In genomic region chr7:157476201-157476600, GRCh38 we compare ENCODE assay signal across 28 cellular contexts.
DNase-seq lines count a peak whose midpoint lies in the region; ATAC-seq and TF ChIP-seq lines count a peak whose summit lies in the region.
"Had no signal": no experiment of that assay in that cellular context is flagged by ENCODE, and none has a peak within 500 bp of the region (broad histone marks: within the 10 kb centered on the region; RNA-seq: fewer than 3 reads in every experiment).

No MANE protein-coding gene starts in this region.

- POLR2A ChIA-PET in activated CD8-positive, alpha-beta T cell treated with anti-CD3 and anti-CD28 coated beads, Interleukin-2, amount 10 ng/mL, durations not matched to agents 7 days and 5 days (lab: Charles Lee), result interaction anchor here (0.7 kb wide), 1 partner anchor 14 kb away, joined by 4 read pairs; no protein-coding TSS in a partner anchor
- POLR2A ChIA-PET in activated CD8-positive, alpha-beta T cell treated with anti-CD3 and anti-CD28 coated beads for 36 hours (lab: Charles Lee), result no interaction called here
- POLR2A ChIA-PET in naive thymus-derived CD4-positive, alpha-beta T cell (lab: Charles Lee), result interaction anchor here (3.8 kb wide), 1 partner anchor 14 kb away, joined by 20 read pairs; no protein-coding TSS in a partner anchor

- CTCF ChIA-PET in activated CD8-positive, alpha-beta T cell treated with anti-CD3 and anti-CD28 coated beads, Interleukin-2, amount 10 ng/mL, durations not matched to agents 7 days and 5 days (lab: Charles Lee), result no interaction called here
- CTCF ChIA-PET in activated CD8-positive, alpha-beta T cell treated with anti-CD3 and anti-CD28 coated beads for 36 hours (lab: Charles Lee), result no interaction called here
- CTCF ChIA-PET in naive thymus-derived CD4-positive, alpha-beta T cell (lab: Charles Lee), result interaction anchor here (0.6 kb wide), 1 partner anchor 96 kb away, joined by 3 read pairs; no protein-coding TSS in a partner anchor

- H3K36me3 Mint-ChIP-seq in activated CD8-positive, alpha-beta T cell treated with anti-CD3 and anti-CD28 coated beads, Interleukin-2, amount 10 ng/mL, durations not matched to agents 7 days and 5 days (ENCODE audit: low read depth), result peaks cover 43% of the 10 kb centered on the region
- H3K36me3 Mint-ChIP-seq in activated CD8-positive, alpha-beta T cell treated with anti-CD3 and anti-CD28 coated beads for 36 hours (ENCODE audit: low read depth), result peaks cover 11% of the 10 kb centered on the region
- peaks cover 3 to 43% (median 11%) of the 10 kb centered on the region in 5 donors for H3K36me3 Mint-ChIP-seq in naive thymus-derived CD4-positive, alpha-beta T cell

- peaks cover 45% of the 10 kb centered on the region for H3K4me1 Mint-ChIP-seq in activated CD8-positive, alpha-beta T cell treated with anti-CD3 and anti-CD28 coated beads, Interleukin-2, amount 10 ng/mL, durations not matched to agents 7 days and 5 days (ENCODE audit: low read depth)
- peaks cover 39% of the 10 kb centered on the region for H3K4me1 Mint-ChIP-seq in activated CD8-positive, alpha-beta T cell treated with anti-CD3 and anti-CD28 coated beads for 36 hours (ENCODE audit: low read depth)
- peaks cover 47% of the 10 kb centered on the region for H3K4me1 Mint-ChIP-seq in stimulated activated naive CD8-positive, alpha-beta T cell treated with anti-CD3 and anti-CD28 coated beads, Interleukin-15, amount 100 ng/mL, for 72 hours
- H3K4me1 Mint-ChIP-seq in naive thymus-derived CD4-positive, alpha-beta T cell, result peaks cover 34 to 75% (median 56%) of the 10 kb centered on the region in 7 donors

- no peak overlapping the region for H3K27ac Mint-ChIP-seq in activated CD8-positive, alpha-beta T cell treated with anti-CD3 and anti-CD28 coated beads, Interleukin-2, amount 10 ng/mL, durations not matched to agents 7 days and 5 days
- no peak overlapping the region for H3K27ac Mint-ChIP-seq in activated CD8-positive, alpha-beta T cell treated with anti-CD3 and anti-CD28 coated beads for 36 hours
- H3K27ac Mint-ChIP-seq in stimulated activated naive CD8-positive, alpha-beta T cell treated with anti-CD3 and anti-CD28 coated beads, Interleukin-15, amount 100 ng/mL, for 72 hours, result no peak overlapping the region
- peak overlapping the region in 7 of 9 donors; percentile 25 to 97 (median 56) for H3K27ac Mint-ChIP-seq in naive thymus-derived CD4-positive, alpha-beta T cell
- H3K27ac Mint-ChIP-seq: activated T-helper 2 cell treated with anti-CD3 and anti-CD28 coated beads, Interferon-gamma antibody, Interleukin-2, Interleukin-4, amounts not matched to agents 10 μg/mL and 5 μg/mL and 100 μg/mL, durations not matched to agents 14 hours and 24 hours and 36 hours; CD4-positive, alpha-beta T cell; IgD-negative memory B cell had no signal

- no peak overlapping the region for H3K4me3 Mint-ChIP-seq in activated CD8-positive, alpha-beta T cell treated with anti-CD3 and anti-CD28 coated beads, Interleukin-2, amount 10 ng/mL, durations not matched to agents 7 days and 5 days
- H3K4me3 Mint-ChIP-seq in activated CD8-positive, alpha-beta T cell treated with anti-CD3 and anti-CD28 coated beads for 36 hours, result no peak overlapping the region
- H3K4me3 Mint-ChIP-seq in stimulated activated naive CD8-positive, alpha-beta T cell treated with anti-CD3 and anti-CD28 coated beads, Interleukin-15, amount 100 ng/mL, for 72 hours, result no peak overlapping the region
- H3K4me3 Mint-ChIP-seq in naive thymus-derived CD4-positive, alpha-beta T cell, result no peak overlapping the region
- H3K4me3 Mint-ChIP-seq: CD4-positive, alpha-beta T cell; neural crest cell had no signal

- H3K27ac ChIP-seq in naive thymus-derived CD4-positive, alpha-beta T cell (ENCODE audit: low read depth, low read length), result no peak overlapping the region
- H3K27ac ChIP-seq: cardiac muscle cell, colonic mucosa, parathyroid adenoma, RWPE1, thyroid gland had no signal

- TF ChIP-seq CTCF in activated CD8-positive, alpha-beta T cell treated with anti-CD3 and anti-CD28 coated beads for 36 hours (IDR thresholded peaks at IDR 0.05), result no peak

- H3K9me3 Mint-ChIP-seq in activated CD8-positive, alpha-beta T cell treated with anti-CD3 and anti-CD28 coated beads, Interleukin-2, amount 10 ng/mL, durations not matched to agents 7 days and 5 days (ENCODE audit: insufficient read depth), result peaks cover 25% of the 10 kb centered on the region
- H3K9me3 Mint-ChIP-seq in activated CD8-positive, alpha-beta T cell treated with anti-CD3 and anti-CD28 coated beads for 36 hours, result peaks cover 25% of the 10 kb centered on the region
- peaks cover 22 to 35% of the 10 kb centered on the region in 2 donors for H3K9me3 Mint-ChIP-seq in stimulated activated naive CD8-positive, alpha-beta T cell treated with anti-CD3 and anti-CD28 coated beads, Interleukin-15, amount 100 ng/mL, for 72 hours
- H3K9me3 Mint-ChIP-seq in naive thymus-derived CD4-positive, alpha-beta T cell, result peaks cover 3 to 29% (median 20%) of the 10 kb centered on the region in 11 donors

- no peaks in the 10 kb centered on the region for H3K27me3 ChIP-seq in naive thymus-derived CD4-positive, alpha-beta T cell (ENCODE audit: control insufficient read depth in 2 of 2, insufficient read depth in 2 of 2, low read length in 2 of 2)
- H3K27me3 ChIP-seq: cardiac muscle cell, colonic mucosa, thyroid gland had no signal

- intact Hi-C loops in activated CD8-positive, alpha-beta T cell treated with anti-CD3 and anti-CD28 coated beads for 36 hours (cut with micrococcal nuclease), result no loop called here
- intact Hi-C loops in naive thymus-derived CD4-positive, alpha-beta T cell (cut with micrococcal nuclease), result no loop called here

- no peak overlapping the region for H3K4me3 ChIP-seq in naive thymus-derived CD4-positive, alpha-beta T cell (ENCODE audit: low read length)
- H3K4me3 ChIP-seq: cardiac muscle cell, colonic mucosa, smooth muscle cell, thyroid gland had no signal

- peak; percentile 12 for DNase-seq in activated CD8-positive, alpha-beta T cell treated with anti-CD3 and anti-CD28 coated beads, Interleukin-2, amount 10 ng/mL, durations not matched to agents 7 days and 5 days
- no peak for DNase-seq in activated CD8-positive, alpha-beta T cell treated with anti-CD3 and anti-CD28 coated beads for 36 hours
- DNase-seq in stimulated activated naive CD8-positive, alpha-beta T cell treated with anti-CD3 and anti-CD28 coated beads, Interleukin-15, amount 100 ng/mL, for 72 hours, result no peak
- no peak for DNase-seq in stimulated activated naive CD8-positive, alpha-beta T cell treated with anti-CD3 and anti-CD28 coated beads, Interleukin-15, Interleukin-2, amounts not matched to agents 100 U/mL and 50 U/mL, for 24 hours
- DNase-seq in naive thymus-derived CD4-positive, alpha-beta T cell, result no peak
- no peak for DNase-seq in stimulated activated CD4-positive, alpha-beta T cell treated with anti-CD3 and anti-CD28 coated beads, Interleukin-2, amount 100 ng/mL, for 24 hours
- DNase-seq in NCI-H1105 (lab: John Stamatoyannopoulos, UW), result no peak
- DNase-seq: colonic mucosa; DMS79 treated with DMSO at 0.1 percent for 48 hours; effector memory CD4-positive, alpha-beta T cell; GF-D8; left colon; mesenchymal stem cell; NCI-H1694; NCI-H446; stimulated activated CD4-positive, alpha-beta T cell treated with anti-CD3 and anti-CD28 coated beads, Interleukin-1b, Interleukin-23, amount 100 ng/mL, for 48 hours; thyroid gland had no signal

- peaks cover 16 to 38% of the 10 kb centered on the region in 2 donors for H3K4me1 ChIP-seq in naive thymus-derived CD4-positive, alpha-beta T cell (ENCODE audit: control insufficient read depth in 2 of 2, insufficient read depth in 2 of 2, low read length in 2 of 2)
- H3K4me1 ChIP-seq: colonic mucosa, parathyroid adenoma, thyroid gland had no signal

- H3K9me3 ChIP-seq in naive thymus-derived CD4-positive, alpha-beta T cell (ENCODE audit: control insufficient read depth in 2 of 3, low read length in 3 of 3), result peaks cover 0 to 18% (median 15%) of the 10 kb centered on the region in 3 experiments
- H3K9me3 ChIP-seq: colonic mucosa, thyroid gland had no signal

- ATAC-seq in activated CD8-positive, alpha-beta T cell treated with anti-CD3 and anti-CD28 coated beads, Interleukin-2, amount 10 ng/mL, durations not matched to agents 7 days and 5 days, result no peak
- no peak for ATAC-seq in activated CD8-positive, alpha-beta T cell treated with anti-CD3 and anti-CD28 coated beads for 36 hours
- peak; percentile 37 for ATAC-seq in stimulated activated naive CD8-positive, alpha-beta T cell treated with anti-CD3 and anti-CD28 coated beads, Interleukin-15, amount 100 ng/mL, for 72 hours
- ATAC-seq in stimulated activated naive CD8-positive, alpha-beta T cell treated with anti-CD3 and anti-CD28 coated beads, Interleukin-15, Interleukin-2, amounts not matched to agents 100 U/mL and 50 U/mL, for 24 hours, result no peak
- ATAC-seq in naive thymus-derived CD4-positive, alpha-beta T cell, result no peak
- ATAC-seq in HG02623 (IDR thresholded peaks at IDR 0.05; ENCODE audit: unreplicated experiment), result no peak
- ATAC-seq: activated CD4-positive, CD25-positive, alpha-beta regulatory T cell treated with anti-CD3 and anti-CD28 coated beads, Interleukin-2, amount 50 U/mL, for 24 hours; HCT116; left colon had no signal

- H3K36me3 ChIP-seq in naive thymus-derived CD4-positive, alpha-beta T cell (ENCODE audit: control insufficient read depth in 2 of 3, insufficient read depth in 3 of 3, low read length in 3 of 3), result no peaks in the 10 kb centered on the region
- H3K36me3 ChIP-seq: cardiac muscle cell, colonic mucosa, thyroid gland had no signal

- no peaks in the 10 kb centered on the region for H3K27me3 Mint-ChIP-seq in activated CD8-positive, alpha-beta T cell treated with anti-CD3 and anti-CD28 coated beads, Interleukin-2, amount 10 ng/mL, durations not matched to agents 7 days and 5 days (ENCODE audit: low read depth)
- H3K27me3 Mint-ChIP-seq in activated CD8-positive, alpha-beta T cell treated with anti-CD3 and anti-CD28 coated beads for 36 hours, result no peaks in the 10 kb centered on the region
- H3K27me3 Mint-ChIP-seq in stimulated activated naive CD8-positive, alpha-beta T cell treated with anti-CD3 and anti-CD28 coated beads, Interleukin-15, amount 100 ng/mL, for 72 hours, result peaks cover 6% of the 10 kb centered on the region
- H3K27me3 Mint-ChIP-seq in naive thymus-derived CD4-positive, alpha-beta T cell, result no peaks in the 10 kb centered on the region
- H3K27me3 Mint-ChIP-seq: CD4-positive, alpha-beta T cell had no signal

Comparison
In these comparisons a context has a peak if more than half of its experiments do, and no peak if none do; other contexts are left out.
1. H3K27ac Mint-ChIP-seq: peak in naive thymus-derived CD4-positive, alpha-beta T cell (7 of 9); none in activated CD8-positive, alpha-beta T cell treated with anti-CD3 and anti-CD28 coated beads, Interleukin-2, amount 10 ng/mL, durations not matched to agents 7 days and 5 days (single experiment), activated CD8-positive, alpha-beta T cell treated with anti-CD3 and anti-CD28 coated beads for 36 hours (single experiment) and stimulated activated naive CD8-positive, alpha-beta T cell treated with anti-CD3 and anti-CD28 coated beads, Interleukin-15, amount 100 ng/mL, for 72 hours (0 of 2).